Comparison of ENCODE assay signal across 14 cellular contexts in genomic region chr12:114405449-114406271, GRCh38. TPM values are rescaled to one million over a fixed set of nuclear protein-coding genes. Genes with fewer than 3 reads are reported as not detected.
DNase-seq lines count a peak whose midpoint lies in the region; TF ChIP-seq lines count a peak whose summit lies in the region.
"Had no signal": no experiment of that assay in that cellular context is flagged by ENCODE, and none has a peak within 500 bp of the region (broad histone marks: within the 10 kb centered on the region; RNA-seq: fewer than 3 reads in every experiment).

Gene TBX5 (minus strand): TSS chr12:114406144. CDS start chr12:114403898, 2,246 bp downstream.

- no peak for TF ChIP-seq POLR2A in esophagus muscularis mucosa (IDR thresholded peaks at IDR 0.05; ENCODE audit: low read depth)

- H3K36me3 ChIP-seq in ES-I3 (ENCODE audit: insufficient read depth, low read length) (no peaks in the 10 kb centered on the region), esophagus muscularis mucosa (no peaks in the 10 kb centered on the region), neuron (ENCODE audit: insufficient read depth, low read length) (no peaks in the 10 kb centered on the region)

- 4% methylated on average over 18 of the region's 46 CpGs for WGBS in esophagus muscularis mucosa

- H3K9ac ChIP-seq in ES-I3 (ENCODE audit: low read depth, low read length), result peak within 1 kb of the TSS; percentile 16; the same call in 1 of the 2 replicates

- H3K27me3 ChIP-seq in esophagus muscularis mucosa (peaks cover 0 to 36% (median 2%) of the 10 kb centered on the region in 4 donors), neuron (ENCODE audit: insufficient read depth, low read length) (peaks cover 100% of the 10 kb centered on the region)

- no peak for TF ChIP-seq EP300 in esophagus muscularis mucosa (IDR thresholded peaks at IDR 0.05)

- TF ChIP-seq CTCF in esophagus muscularis mucosa (IDR thresholded peaks at IDR 0.05), result no peak

- DNase-seq in NCI-H1105 treated with DMSO at 0.1 percent for 48 hours (lab: John Stamatoyannopoulos, UW), result peak; percentile 78
- no peak for DNase-seq in esophagus muscularis mucosa (ENCODE audit: extremely low spot score)
- DNase-seq in kidney glomerular epithelial cell (lab: John Stamatoyannopoulos, UW), result no peak
- no peak for DNase-seq in cerebellum (ENCODE audit: low spot score)
- no peak for DNase-seq in cerebellar cortex (ENCODE audit: low spot score)
- no peak for DNase-seq in stimulated activated CD4-positive, alpha-beta T cell treated with anti-CD3 and anti-CD28 coated beads, Interleukin-4, amount 100 ng/mL, for 24 hours
- DNase-seq: foreskin melanocyte; GOT3; naive thymus-derived CD4-positive, alpha-beta T cell; NCI-H2107 had no signal

- no peaks in the 10 kb centered on the region for H3K9me3 ChIP-seq in ES-I3 (ENCODE audit: control insufficient read depth, insufficient read depth, low read length)
- H3K9me3 ChIP-seq in esophagus muscularis mucosa, result no peaks in the 10 kb centered on the region
- H3K9me3 ChIP-seq in neuron (ENCODE audit: low read length), result no peaks in the 10 kb centered on the region

- H3K27ac ChIP-seq in esophagus muscularis mucosa (replicated peaks in 1 of 4), result peak within 1 kb of the TSS; percentile 90 to 95 (median 92)

- intact Hi-C loops in esophagus muscularis mucosa (cut with DNase I), result no loop called here

- peak within 1 kb of the TSS; percentile 58 to 70 (median 62) for H3K4me3 ChIP-seq in esophagus muscularis mucosa
- no peak within 1 kb of the TSS for H3K4me3 ChIP-seq in neuron (ENCODE audit: low read length)
- H3K4me3 ChIP-seq: GM12878 had no signal

- H3K4me1 ChIP-seq in ES-I3 (ENCODE audit: insufficient read depth, low read length), result peaks cover 13% of the 10 kb centered on the region
- peaks cover 15 to 52% (median 28%) of the 10 kb centered on the region in 4 donors for H3K4me1 ChIP-seq in esophagus muscularis mucosa
- H3K4me1 ChIP-seq in neuron (ENCODE audit: insufficient read depth, low read length), result no peaks in the 10 kb centered on the region

- H2AFZ ChIP-seq in neuron (ENCODE audit: low read depth, low read length), result peak within 1 kb of the TSS; percentile 51

RNA-seq across cellular contexts. Expression of gene TBX5, which starts in this region (rescaled TPM):
- 10 to 100 TPM; 20.4 to 34.5 (median 26.2) TPM for total RNA-seq in esophagus muscularis mucosa
- total RNA-seq in cerebellum, result not detected
- total RNA-seq: activated naive CD4-positive, alpha-beta T cell treated with anti-CD3 and anti-CD28 coated beads, Interleukin-2, amount 50 U/mL, for 72 hours; GM12878; naive thymus-derived CD4-positive, alpha-beta T cell had no signal

Comparison
In these comparisons a context has a peak if more than half of its experiments do, and no peak if none do; other contexts are left out.
1. RNA of gene TBX5 (total RNA-seq): 20.4 to 34.5 TPM in esophagus muscularis mucosa; not detected in cerebellum (single experiment); every median in the first group is over 10 times any median in the second.